9 cellular contexts compared by ENCODE assay signal in genomic region chr17:63888940-63889848, GRCh38. TPM values are rescaled to one million over a fixed set of nuclear protein-coding genes. Genes with fewer than 3 reads are reported as not detected.
DNase-seq lines count a peak whose midpoint lies in the region; ATAC-seq and TF ChIP-seq lines count a peak whose summit lies in the region.
"Not testable (repeated sequence)": the region's sequence is repeated elsewhere in the genome, so short reads cannot be mapped to it uniquely, and the experiment has no call there.
"Had no signal": no experiment of that assay in that cellular context is flagged by ENCODE, and none has a peak within 500 bp of the region (broad histone marks: within the 10 kb centered on the region; RNA-seq: fewer than 3 reads in every experiment).

No MANE protein-coding gene starts in this region.

- not testable (repeated sequence) for H3K4me3 ChIP-seq in WI38 (ENCODE audit: low read depth, low read length); left ventricle myocardium inferior; upper lobe of right lung

- TF ChIP-seq CTCF in WI38 (IDR thresholded peaks at IDR 0.05; ENCODE audit: low read depth, low read length): peak; percentile 39; the same call in 1 of the 2 replicates
- TF ChIP-seq CTCF in chondrocyte (IDR thresholded peaks at IDR 0.05): peak; percentile 75
- peak; percentile 48 for TF ChIP-seq CTCF in left ventricle myocardium inferior (IDR thresholded peaks at IDR 0.05; ENCODE audit: borderline replicate concordance)
- peak; percentile 65 for TF ChIP-seq CTCF in natural killer cell (IDR thresholded peaks at IDR 0.05)
- peak; percentile 42 for TF ChIP-seq CTCF in upper lobe of right lung (IDR thresholded peaks at IDR 0.05)

- not testable (repeated sequence) for H3K27me3 ChIP-seq in left ventricle myocardium inferior (ENCODE audit: low read depth); upper lobe of right lung

- ATAC-seq in natural killer cell (peak; percentile 68 to 75 (median 75)), upper lobe of right lung (peak; percentile 78)

- DNase-seq in DMS153 treated with DMSO at 0.1 percent for 48 hours (lab: John Stamatoyannopoulos, UW; ENCODE audit: unreplicated experiment) (peak; percentile 18), NCI-H82 (lab: John Stamatoyannopoulos, UW) (peak; percentile 89)
- not testable (repeated sequence) for DNase-seq in chondrocyte (ENCODE audit: low spot score); left ventricle myocardium inferior; natural killer cell; upper lobe of right lung

- not testable (repeated sequence) for H3K36me3 ChIP-seq in left ventricle myocardium inferior, upper lobe of right lung

- not testable (repeated sequence) for H3K4me1 ChIP-seq in left ventricle myocardium inferior, upper lobe of right lung

- not testable (repeated sequence) for H3K9me3 Mint-ChIP-seq in chondrocyte (ENCODE audit: low read depth); natural killer cell

- H3K4me3 Mint-ChIP-seq in chondrocyte (ENCODE audit: unreplicated experiment); natural killer cell: not testable (repeated sequence)

- not testable (repeated sequence) for H3K9me3 ChIP-seq in left ventricle myocardium inferior (replicated peaks); upper lobe of right lung

- not testable (repeated sequence) for H3K4me1 Mint-ChIP-seq in chondrocyte (ENCODE audit: low read depth); natural killer cell

- not testable (repeated sequence) for H3K27ac ChIP-seq in left ventricle myocardium inferior (replicated peaks); upper lobe of right lung

- H3K27ac Mint-ChIP-seq in chondrocyte (ENCODE audit: unreplicated experiment); natural killer cell: not testable (repeated sequence)

- not testable (repeated sequence) for TF ChIP-seq EP300 in Ishikawa (IDR thresholded peaks at IDR 0.05; ENCODE audit: borderline replicate concordance)

- peak; percentile 13; the same call in 1 of the 2 replicates for TF ChIP-seq RAD21 in Ishikawa (IDR thresholded peaks at IDR 0.05; ENCODE audit: low read depth)

- not testable (repeated sequence) for H3K36me3 Mint-ChIP-seq in chondrocyte (ENCODE audit: low read depth); natural killer cell

- H3K27me3 Mint-ChIP-seq in chondrocyte (ENCODE audit: low read depth): peaks cover 25% of the 10 kb centered on the region
- not testable (repeated sequence) for H3K27me3 Mint-ChIP-seq in natural killer cell (ENCODE audit: low read depth in 2 of 2)

- intact Hi-C loops in left ventricle myocardium inferior (cut with micrococcal nuclease); natural killer cell (cut with micrococcal nuclease); upper lobe of right lung (cut with DNase I): not testable (repeated sequence)

RNA-seq across cellular contexts. Expression of gene CSH1, which starts 7.2 kb away (rescaled TPM):
- total RNA-seq in chondrocyte: 14.0 TPM in 1 of 3 replicates, not detected in the others
- not detected for total RNA-seq in left ventricle myocardium inferior
- not detected for total RNA-seq in natural killer cell
- total RNA-seq in upper lobe of right lung: not detected
- total RNA-seq: posterior vena cava had no signal

RNA-seq across cellular contexts. Expression of gene GH2, which starts 7.5 kb away (rescaled TPM):
- total RNA-seq in chondrocyte: not detected in 3 replicates
- not detected for total RNA-seq in left ventricle myocardium inferior
- not detected for total RNA-seq in natural killer cell
- not detected for total RNA-seq in upper lobe of right lung
- total RNA-seq: posterior vena cava had no signal

RNA-seq across cellular contexts. Expression of gene CSH2, which starts 15.7 kb away (rescaled TPM):
- total RNA-seq in chondrocyte: 6.9 TPM in 1 of 3 replicates, not detected in the others
- not detected for total RNA-seq in left ventricle myocardium inferior
- total RNA-seq in natural killer cell: not detected
- total RNA-seq in upper lobe of right lung: not detected
- total RNA-seq: posterior vena cava had no signal

RNA-seq across cellular contexts. Expression of gene CSHL1, which starts 21.9 kb away (rescaled TPM):
- total RNA-seq in chondrocyte (0.68 TPM in 1 of 3 replicates, not detected in the others), left ventricle myocardium inferior (not detected), natural killer cell (not detected), upper lobe of right lung (not detected)
- total RNA-seq: posterior vena cava had no signal

RNA-seq across cellular contexts. Expression of gene GH1, which starts 29.4 kb away (rescaled TPM):
- total RNA-seq in chondrocyte (not detected in 3 replicates), left ventricle myocardium inferior (not detected), natural killer cell (not detected), upper lobe of right lung (not detected)
- total RNA-seq: posterior vena cava had no signal
